ENCODE assay signal across 8 cellular contexts in the genomic region with DNA sequence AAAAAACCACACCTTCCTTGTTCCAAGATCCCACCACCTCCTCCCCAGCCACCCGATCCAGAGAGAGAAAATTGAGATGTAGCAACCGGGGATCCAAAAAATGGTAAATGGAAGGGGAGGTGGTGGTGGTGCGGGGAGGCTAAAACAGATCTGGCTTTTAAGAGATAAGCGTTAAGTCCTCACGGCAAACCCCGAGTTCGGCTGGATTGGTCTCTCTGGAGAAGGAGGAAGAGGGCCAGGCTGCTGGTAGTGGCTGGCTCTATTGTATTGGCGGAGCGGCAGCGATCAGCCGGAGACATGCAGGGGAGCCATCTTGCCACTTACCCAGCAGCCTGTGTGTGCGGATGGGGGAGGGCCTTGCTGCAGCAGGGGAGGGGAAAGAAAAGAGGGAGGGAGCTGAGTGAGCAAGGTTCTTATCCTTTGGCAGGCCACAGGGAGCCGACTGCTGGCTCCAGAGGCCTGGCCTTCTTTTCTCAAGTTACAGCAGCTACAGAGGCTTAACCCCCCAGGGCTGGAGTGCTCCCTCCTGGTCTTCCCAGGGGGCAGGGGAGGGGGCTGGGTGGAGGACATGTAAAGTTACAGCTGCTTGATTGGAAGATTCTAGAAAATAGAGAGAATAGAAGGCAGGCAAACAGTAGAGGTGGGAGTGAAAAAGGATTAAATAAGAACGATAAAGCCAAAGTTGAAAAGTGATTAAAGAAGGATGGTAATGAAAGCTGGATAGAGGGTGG. TPM values are rescaled to one million over a fixed set of nuclear protein-coding genes. Genes with fewer than 3 reads are reported as not detected.
A peak's percentile ranks its signal among the peaks of the same experiment; 100 is the strongest.
DNase-seq lines count a peak whose midpoint lies in the region; ATAC-seq and TF ChIP-seq lines count a peak whose summit lies in the region.

No MANE protein-coding gene starts in this region.

- DNase-seq in H9 (peak; percentile 94), NCI-H226 (peak; percentile 89), head of caudate nucleus (peak; percentile 67 to 96 (median 87)), pons (ENCODE audit: low spot score) (peak; percentile 90), upper lobe of right lung (peak; percentile 90), SKM-1 (lab: John Stamatoyannopoulos, UW; ENCODE audit: unreplicated experiment) (no peak)
- peak; percentile 64 for DNase-seq in activated gamma-delta T cell treated with anti-CD3 and anti-CD28 coated beads, Interleukin-2, amount 50 U/mL, for 16 hours (ENCODE audit: low read depth)

- peaks cover 12% of the 10 kb centered on the region for H3K23me2 ChIP-seq in H9 (ENCODE audit: insufficient read length, low read depth, low read length, poor library complexity, severe bottlenecking)

- H4K20me1 ChIP-seq in H9 (ENCODE audit: control insufficient read depth, insufficient read depth, insufficient read length): peaks cover 3% of the 10 kb centered on the region

- H2AK5ac ChIP-seq in H9 (ENCODE audit: insufficient read length, low read length): no peak overlapping the region

- no peaks in the 10 kb centered on the region for H3K27me3 ChIP-seq in H9 (ENCODE audit: insufficient read depth, low read length)
- no peaks in the 10 kb centered on the region for H3K27me3 ChIP-seq in upper lobe of right lung

- TF ChIP-seq CTCF in H9 (conservative IDR thresholded peaks at IDR 0.05) (no peak), upper lobe of right lung (IDR thresholded peaks at IDR 0.05) (no peak)

- H3K4me2 ChIP-seq in H9 (ENCODE audit: insufficient read depth, insufficient read length, low read length): peak overlapping the region; percentile 98

- no peak overlapping the region for H3K56ac ChIP-seq in H9 (ENCODE audit: insufficient read length, low read depth, low read length)

- H3K27ac ChIP-seq in H9 (ENCODE audit: insufficient read length, low read depth, low read length) (peak overlapping the region; percentile 28), upper lobe of right lung (peak overlapping the region; percentile 74)

- peak overlapping the region; percentile 87 to 99 for H3K4me3 Mint-ChIP-seq in H9

- H2AFZ ChIP-seq in H9 (ENCODE audit: low read length): no peak overlapping the region

- H3K23ac ChIP-seq in H9 (ENCODE audit: insufficient read length, low read depth, low read length): no peak overlapping the region

- H3T11ph ChIP-seq in H9 (ENCODE audit: low read length): no peak overlapping the region

- ATAC-seq in upper lobe of right lung: peak; percentile 95

- no peak overlapping the region for H2BK20ac ChIP-seq in H9 (ENCODE audit: low read depth, low read length, poor library complexity, severe bottlenecking)

- peaks cover 35 to 48% of the 10 kb centered on the region in 2 experiments for H3K4me1 Mint-ChIP-seq in H9

- H3K27me3 Mint-ChIP-seq in H9 (ENCODE audit: low read depth): no peaks in the 10 kb centered on the region; the same call in 1 of the 2 replicates

- peak overlapping the region; percentile 98 to 100 (median 98) for H3K27ac Mint-ChIP-seq in H9

- H3K4ac ChIP-seq in H9 (ENCODE audit: low read depth, low read length): no peak overlapping the region; the same call in 1 of the 2 replicates

- no peak overlapping the region for H2BK12ac ChIP-seq in H9 (ENCODE audit: insufficient read length, low read depth, low read length)

- H3K14ac ChIP-seq in H9 (ENCODE audit: insufficient read depth, low read length): peak overlapping the region; percentile 91; the same call in 1 of the 2 replicates

- H3K9me3 Mint-ChIP-seq in H9: no peaks in the 10 kb centered on the region

- H4K8ac ChIP-seq in H9 (replicated peaks; ENCODE audit: insufficient read length, low read depth, low read length): no peak overlapping the region

- WGBS in H9 (ENCODE audit: extremely low coverage, insufficient read length, low lambda C conversion rate): 100% methylated on average over 1 of the region's 14 CpGs

- intact Hi-C loops in head of caudate nucleus (cut with DNase I) (loop anchor here (10.0 kb wide), 1 partner anchor 113 kb away; a partner anchor contains a TSS), upper lobe of right lung (cut with DNase I) (no loop called here)

- peaks cover 5% of the 10 kb centered on the region; the same call in 1 of the 2 replicates for H3K79me2 ChIP-seq in H9 (ENCODE audit: insufficient read depth, low read length)

- peak overlapping the region; percentile 96 for H3K9ac ChIP-seq in ES-I3 (ENCODE audit: low read depth, low read length)
- H3K9ac ChIP-seq in H9 (ENCODE audit: extremely low read depth, insufficient read length, low read length): peak overlapping the region; percentile 93

- H4K91ac ChIP-seq in H9 (ENCODE audit: insufficient read length, low read depth, low read length): no peak overlapping the region

- H3K79me1 ChIP-seq in H9 (ENCODE audit: insufficient read depth, low read depth, low read length, poor library complexity, severe bottlenecking): peaks cover 10% of the 10 kb centered on the region

- H3K4me3 ChIP-seq in upper lobe of right lung: peak overlapping the region; percentile 71

- H2BK120ac ChIP-seq in H9 (ENCODE audit: low read depth, low read length, poor library complexity, severe bottlenecking): no peak overlapping the region

- H3K36me3 Mint-ChIP-seq in H9 (ENCODE audit: insufficient read depth in 1 of 3, low read depth in 3 of 3): peaks cover 38 to 82% (median 72%) of the 10 kb centered on the region in 3 experiments; a peak in 6 of 7 replicates

- H3K36me3 ChIP-seq in ES-I3 (ENCODE audit: insufficient read depth, low read length) (peaks cover 41% of the 10 kb centered on the region), upper lobe of right lung (peaks cover 72% of the 10 kb centered on the region)

- H4K5ac ChIP-seq in H9 (ENCODE audit: insufficient read length, low read depth, low read length): no peak overlapping the region

- no peak overlapping the region for H2BK15ac ChIP-seq in H9 (ENCODE audit: low read depth, low read length)

- H3K18ac ChIP-seq in H9 (ENCODE audit: insufficient read length, low read depth, low read length): peak overlapping the region; percentile 74

- H3K9me3 ChIP-seq in ES-I3 (ENCODE audit: control insufficient read depth, insufficient read depth, low read length) (no peaks in the 10 kb centered on the region), H9 (ENCODE audit: control insufficient read depth, low read depth, low read length) (no peaks in the 10 kb centered on the region), upper lobe of right lung (no peaks in the 10 kb centered on the region)

- no peak overlapping the region for H2BK5ac ChIP-seq in H9 (ENCODE audit: insufficient read length, low read length)

- H3K4me1 ChIP-seq in ES-I3 (ENCODE audit: insufficient read depth, low read length): peaks cover 17% of the 10 kb centered on the region
- H3K4me1 ChIP-seq in H9 (ENCODE audit: insufficient read depth, low read length): 0 out of 2 replicates have a peak, but pooled peaks cover 3% of the 10 kb centered on the region
- peaks cover 33% of the 10 kb centered on the region for H3K4me1 ChIP-seq in upper lobe of right lung

RNA-seq across cellular contexts. Expression of a gene that starts 14.1 kb away (rescaled TPM):
- 16.7 and 16.9 TPM in 2 replicates for total RNA-seq in H9 (2021)
- 7.8 TPM for total RNA-seq in upper lobe of right lung

RNA-seq across cellular contexts. Expression of a gene that starts 23.5 kb away (rescaled TPM):
- 314 and 333 TPM in 2 replicates for total RNA-seq in H9 (2021)
- total RNA-seq in upper lobe of right lung: 161 TPM

RNA-seq across cellular contexts. Expression of a gene that starts 23.9 kb away (rescaled TPM):
- total RNA-seq in H9 (2021) (65.1 and 66.9 TPM in 2 replicates), upper lobe of right lung (55.3 TPM)

RNA-seq across cellular contexts. Expression of a gene that starts 29.4 kb away (rescaled TPM):
- total RNA-seq in H9 (2021) (not detected in 2 replicates), upper lobe of right lung (not detected)

RNA-seq across cellular contexts. Expression of a gene that starts 33.4 kb away (rescaled TPM):
- total RNA-seq in H9 (2021): not detected in 2 replicates
- total RNA-seq in upper lobe of right lung: not detected
